8 cellular contexts compared by ENCODE assay signal in the genomic region with DNA sequence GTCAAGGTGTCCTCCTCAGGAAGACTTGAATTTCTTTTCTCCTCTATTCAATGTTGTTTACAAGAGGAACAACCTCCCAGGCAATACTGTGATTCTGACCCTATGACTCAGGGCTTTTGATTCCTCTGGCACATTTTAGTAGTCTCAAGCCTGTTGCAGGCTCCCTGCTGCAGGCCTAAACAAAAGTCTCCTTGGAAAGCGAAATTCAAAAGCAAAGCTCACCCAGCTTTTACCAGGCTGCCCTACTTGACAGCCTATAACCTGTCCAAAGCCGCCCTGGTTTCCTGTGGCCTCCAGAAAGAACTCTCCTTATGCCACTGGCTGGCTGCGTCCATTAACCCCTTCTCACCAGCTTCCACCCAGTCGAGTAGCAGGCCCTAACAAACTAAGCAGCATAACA.
DNase-seq lines count a peak whose midpoint lies in the region; ATAC-seq and TF ChIP-seq lines count a peak whose summit lies in the region.

No MANE protein-coding gene starts in this region.

- peak overlapping the region; percentile 61 for H3K27ac Mint-ChIP-seq in stimulated activated memory B cell treated with anti-CD40 and anti-IgM and Interleukin-4, amounts not matched to agents 10 μg/mL and 1 μg/mL and 100 μg/mL, for 72 hours

- no peak overlapping the region for H3K4me3 Mint-ChIP-seq in stimulated activated memory B cell treated with anti-CD40 and anti-IgM and Interleukin-4, amounts not matched to agents 10 μg/mL and 1 μg/mL and 100 μg/mL, for 72 hours

- H3K27me3 Mint-ChIP-seq in stimulated activated memory B cell treated with anti-CD40 and anti-IgM and Interleukin-4, amounts not matched to agents 10 μg/mL and 1 μg/mL and 100 μg/mL, for 72 hours: no peaks in the 10 kb centered on the region

- no peaks in the 10 kb centered on the region for H3K36me3 Mint-ChIP-seq in stimulated activated memory B cell treated with anti-CD40 and anti-IgM and Interleukin-4, amounts not matched to agents 10 μg/mL and 1 μg/mL and 100 μg/mL, for 72 hours

- H3K9me3 Mint-ChIP-seq in stimulated activated memory B cell treated with anti-CD40 and anti-IgM and Interleukin-4, amounts not matched to agents 10 μg/mL and 1 μg/mL and 100 μg/mL, for 72 hours: no peaks in the 10 kb centered on the region

- in situ Hi-C loops in GM13977 (cut with MboI; ENCODE audit: low pct_unique_long_range_greater_than_20kb, low sequenced_read_pairs, unreplicated experiment): no loop called here

- DNase-seq in HCEC 1CT: peak; percentile 86
- DNase-seq in astrocyte of the hippocampus (ENCODE audit: low read depth, low spot score): peak; percentile 87
- peak in 29 of 51 donors; percentile 1 to 66 (median 31) for DNase-seq in hypothalamus (lab: John Stamatoyannopoulos, UW)
- DNase-seq in GM13977 (ENCODE audit: low spot score): no peak
- DNase-seq in NCI-H2107 (lab: John Stamatoyannopoulos, UW): no peak
- DNase-seq in DMS153 (lab: John Stamatoyannopoulos, UW): no peak

- TF ChIP-seq CTCF in GM13977 (IDR thresholded peaks at IDR 0.05; ENCODE audit: extremely low read depth, insufficient read depth, missing control alignments): no peak

- H3K4me1 Mint-ChIP-seq in stimulated activated memory B cell treated with anti-CD40 and anti-IgM and Interleukin-4, amounts not matched to agents 10 μg/mL and 1 μg/mL and 100 μg/mL, for 72 hours: peaks cover 15% of the 10 kb centered on the region

- ATAC-seq in stimulated activated memory B cell treated with anti-CD40 and anti-IgM and Interleukin-4, amounts not matched to agents 10 μg/mL and 1 μg/mL and 100 μg/mL, for 72 hours: peak; percentile 14
- no peak for ATAC-seq in GM21447 (IDR thresholded peaks at IDR 0.05; ENCODE audit: unreplicated experiment)

Comparison
In these comparisons a context has a peak if more than half of its experiments do, and no peak if none do; other contexts are left out.
1. DNase-seq: peak in HCEC 1CT (single experiment), astrocyte of the hippocampus (single experiment) and hypothalamus (29 of 51); none in GM13977 (single experiment), NCI-H2107 (single experiment) and DMS153 (single experiment).